In genomic region chr2:28981016-28981441, GRCh38 we compare ENCODE assay signal across 9 cellular contexts. TPM values are rescaled to one million over a fixed set of nuclear protein-coding genes. Genes with fewer than 3 reads are reported as not detected.
DNase-seq lines count a peak whose midpoint lies in the region; ATAC-seq and TF ChIP-seq lines count a peak whose summit lies in the region.
"Had no signal": no experiment of that assay in that cellular context is flagged by ENCODE, and none has a peak within 500 bp of the region (broad histone marks: within the 10 kb centered on the region; RNA-seq: fewer than 3 reads in every experiment).

Gene TOGARAM2 (plus strand): TSS chr2:28981298. CDS start chr2:28994835, 13,537 bp downstream.

- peak; percentile 11 for DNase-seq in DMS153 treated with DMSO at 0.1 percent for 48 hours (lab: John Stamatoyannopoulos, UW; ENCODE audit: unreplicated experiment)
- no peak for DNase-seq in RWPE1 (ENCODE audit: low spot score)
- DNase-seq in heart left ventricle: peak in 1 of 5 donors; percentile 54
- peak in 6 of 10 donors; percentile 22 to 88 (median 64) for DNase-seq in posterior cingulate gyrus
- no peak for DNase-seq in KG1 (lab: John Stamatoyannopoulos, UW)
- no peak for DNase-seq in spleen
- DNase-seq in GM03348 (ENCODE audit: low spot score): no peak
- DNase-seq: activated naive CD8-positive, alpha-beta T cell treated with anti-CD3 and anti-CD28 coated beads, Interleukin-2, amount 50 U/mL, for 24 hours had no signal

- POLR2A ChIA-PET in RWPE1 (lab: Yijun Ruan, JAX; ENCODE audit: low non-redundant PET): no interaction called here

- WGBS in heart left ventricle, 4 donors: 36 to 49% (median 37%) methylated on average over 6 to 10 of the region's 10 CpGs; no CpG with 5 or more reads in 1 of the 4 donors
- WGBS in spleen, 5 donors: 51 to 76% (median 73%) methylated on average over 1 to 10 of the region's 10 CpGs

- no peaks in the 10 kb centered on the region for H3K27me3 ChIP-seq in heart left ventricle
- no peaks in the 10 kb centered on the region for H3K27me3 ChIP-seq in spleen (replicated peaks in 1 of 7)

- H3K9me3 ChIP-seq in heart left ventricle (no peaks in the 10 kb centered on the region), spleen (no peaks in the 10 kb centered on the region)

- TF ChIP-seq POLR2A in heart left ventricle (IDR thresholded peaks at IDR 0.05) (no peak), spleen (IDR thresholded peaks at IDR 0.05) (no peak)

- H3K4me1 ChIP-seq in heart left ventricle (peaks cover 0 to 39% (median 7%) of the 10 kb centered on the region in 12 donors), spleen (no peaks in the 10 kb centered on the region)

- H3K4me3 ChIP-seq in heart left ventricle (no peak within 1 kb of the TSS), spleen (no peak within 1 kb of the TSS)

- ATAC-seq in heart left ventricle (peak; percentile 12 to 67 (median 46)), GM21786 (IDR thresholded peaks at IDR 0.05; ENCODE audit: unreplicated experiment) (no peak)
- ATAC-seq: activated naive CD8-positive, alpha-beta T cell treated with anti-CD3 and anti-CD28 coated beads, Interleukin-2, amount 50 U/mL, for 24 hours had no signal

- no peaks in the 10 kb centered on the region for H3K36me3 ChIP-seq in heart left ventricle
- H3K36me3 ChIP-seq in spleen: no peaks in the 10 kb centered on the region

- H3K27ac ChIP-seq in RWPE1 (peak within 1 kb of the TSS; percentile 21), heart left ventricle (peak within 1 kb of the TSS in 10 of 12 donors; percentile 14 to 82 (median 60)), spleen (no peak within 1 kb of the TSS)

- intact Hi-C loops in heart left ventricle (cut with DNase I): loop anchor here in 1 of 10 donors (2.0 kb wide), 1 partner anchor 30 kb away; no protein-coding TSS in a partner anchor
- intact Hi-C loops in posterior cingulate gyrus (cut with DNase I): no loop called here
- intact Hi-C loops in spleen (cut with DNase I; ENCODE audit: low total_unique reads): no loop called here

- TF ChIP-seq CTCF in RWPE1 (conservative IDR thresholded peaks at IDR 0.05; ENCODE audit: low read depth): no peak
- no peak for TF ChIP-seq CTCF in heart left ventricle (IDR thresholded peaks at IDR 0.05)
- TF ChIP-seq CTCF in spleen (IDR thresholded peaks at IDR 0.05 in 8 of 11, conservative IDR thresholded peaks at IDR 0.05 in 3 of 11): no peak

- CTCF ChIA-PET in RWPE1 (lab: Yijun Ruan, JAX): no interaction called here

RNA-seq across cellular contexts. Expression of gene TOGARAM2, which starts in this region (rescaled TPM):
- 10 to 100 TPM in 3 of 9 donors, 1 to 10 TPM in 5, under 1 TPM in 1; 0.24 to 23.5 (median 6.2) TPM for total RNA-seq in heart left ventricle
- 10 to 100 TPM in 1 of 2 donors, 1 to 10 TPM in 1; 5.5 to 23.9 TPM for polyA plus RNA-seq in heart left ventricle
- 10 to 100 TPM in 4 of 7 donors, 1 to 10 TPM in 3; 3.1 to 19.9 (median 11.7) TPM for total RNA-seq in spleen
- 1 to 10 TPM; 3.0 to 9.0 (median 7.4) TPM for polyA plus RNA-seq in spleen

Comparison
In these comparisons a context has a peak if more than half of its experiments do, and no peak if none do; other contexts are left out.
1. DNase-seq: peak in DMS153 treated with DMSO at 0.1 percent for 48 hours (single experiment) and posterior cingulate gyrus (6 of 10); none in RWPE1 (single experiment), KG1 (single experiment), spleen (single experiment) and GM03348 (single experiment).
2. H3K27ac ChIP-seq: peak in RWPE1 (single experiment) and heart left ventricle (10 of 12); none in spleen (0 of 8).